ENCODE assay signal across 1 cellular context in the genomic region with DNA sequence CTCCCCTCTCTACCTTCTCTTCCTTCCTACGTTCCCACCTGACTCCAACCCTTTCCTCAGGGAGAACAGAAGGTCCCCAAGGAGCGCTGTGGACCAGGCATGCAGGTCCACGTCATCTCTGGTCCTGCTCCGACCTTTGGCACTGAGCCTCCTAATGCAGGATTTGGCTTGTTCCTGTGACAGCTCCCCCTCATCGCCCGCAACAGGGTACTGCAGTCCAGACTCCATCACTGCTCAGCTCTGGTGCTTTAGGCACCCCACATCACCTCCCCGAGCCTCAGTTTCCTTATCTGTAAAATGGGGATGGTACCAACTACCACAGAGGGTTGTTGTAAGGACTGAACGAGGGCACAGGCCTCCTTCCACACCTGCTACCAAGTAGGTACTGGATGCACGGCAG.
TF ChIP-seq lines count a peak whose summit lies in the region.

No MANE protein-coding gene starts in this region.

TF ChIP-seq in GM23338, 12 proteins besides CTCF, POLR2A, EP300 and RAD21:
- no peak for TF ChIP-seq STAT1 (IDR thresholded peaks at IDR 0.05; ENCODE audit: unreplicated experiment)
- TF ChIP-seq, protein P1, sequence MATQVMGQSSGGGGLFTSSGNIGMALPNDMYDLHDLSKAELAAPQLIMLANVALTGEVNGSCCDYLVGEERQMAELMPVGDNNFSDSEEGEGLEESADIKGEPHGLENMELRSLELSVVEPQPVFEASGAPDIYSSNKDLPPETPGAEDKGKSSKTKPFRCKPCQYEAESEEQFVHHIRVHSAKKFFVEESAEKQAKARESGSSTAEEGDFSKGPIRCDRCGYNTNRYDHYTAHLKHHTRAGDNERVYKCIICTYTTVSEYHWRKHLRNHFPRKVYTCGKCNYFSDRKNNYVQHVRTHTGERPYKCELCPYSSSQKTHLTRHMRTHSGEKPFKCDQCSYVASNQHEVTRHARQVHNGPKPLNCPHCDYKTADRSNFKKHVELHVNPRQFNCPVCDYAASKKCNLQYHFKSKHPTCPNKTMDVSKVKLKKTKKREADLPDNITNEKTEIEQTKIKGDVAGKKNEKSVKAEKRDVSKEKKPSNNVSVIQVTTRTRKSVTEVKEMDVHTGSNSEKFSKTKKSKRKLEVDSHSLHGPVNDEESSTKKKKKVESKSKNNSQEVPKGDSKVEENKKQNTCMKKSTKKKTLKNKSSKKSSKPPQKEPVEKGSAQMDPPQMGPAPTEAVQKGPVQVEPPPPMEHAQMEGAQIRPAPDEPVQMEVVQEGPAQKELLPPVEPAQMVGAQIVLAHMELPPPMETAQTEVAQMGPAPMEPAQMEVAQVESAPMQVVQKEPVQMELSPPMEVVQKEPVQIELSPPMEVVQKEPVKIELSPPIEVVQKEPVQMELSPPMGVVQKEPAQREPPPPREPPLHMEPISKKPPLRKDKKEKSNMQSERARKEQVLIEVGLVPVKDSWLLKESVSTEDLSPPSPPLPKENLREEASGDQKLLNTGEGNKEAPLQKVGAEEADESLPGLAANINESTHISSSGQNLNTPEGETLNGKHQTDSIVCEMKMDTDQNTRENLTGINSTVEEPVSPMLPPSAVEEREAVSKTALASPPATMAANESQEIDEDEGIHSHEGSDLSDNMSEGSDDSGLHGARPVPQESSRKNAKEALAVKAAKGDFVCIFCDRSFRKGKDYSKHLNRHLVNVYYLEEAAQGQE (IDR thresholded peaks at IDR 0.05; ENCODE audit: unreplicated experiment), result no peak
- no peak for TF ChIP-seq CREB1 (CRISPR knock-in tag; IDR thresholded peaks at IDR 0.05; ENCODE audit: low read depth)
- no peak for TF ChIP-seq POLR2AphosphoS5 (IDR thresholded peaks at IDR 0.05; ENCODE audit: low read depth)
- TF ChIP-seq JUNB (IDR thresholded peaks at IDR 0.05; ENCODE audit: unreplicated experiment), result no peak
- no peak for TF ChIP-seq ZNF114 (CRISPR knock-in tag; IDR thresholded peaks at IDR 0.05)
- TF ChIP-seq, protein P2, sequence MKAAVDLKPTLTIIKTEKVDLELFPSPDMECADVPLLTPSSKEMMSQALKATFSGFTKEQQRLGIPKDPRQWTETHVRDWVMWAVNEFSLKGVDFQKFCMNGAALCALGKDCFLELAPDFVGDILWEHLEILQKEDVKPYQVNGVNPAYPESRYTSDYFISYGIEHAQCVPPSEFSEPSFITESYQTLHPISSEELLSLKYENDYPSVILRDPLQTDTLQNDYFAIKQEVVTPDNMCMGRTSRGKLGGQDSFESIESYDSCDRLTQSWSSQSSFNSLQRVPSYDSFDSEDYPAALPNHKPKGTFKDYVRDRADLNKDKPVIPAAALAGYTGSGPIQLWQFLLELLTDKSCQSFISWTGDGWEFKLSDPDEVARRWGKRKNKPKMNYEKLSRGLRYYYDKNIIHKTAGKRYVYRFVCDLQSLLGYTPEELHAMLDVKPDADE (IDR thresholded peaks at IDR 0.05), result no peak
- TF ChIP-seq EZH2phosphoT487 (IDR thresholded peaks at IDR 0.05; ENCODE audit: unreplicated experiment), result no peak
- no peak for TF ChIP-seq ZNF331 (CRISPR knock-in tag; IDR thresholded peaks at IDR 0.05; ENCODE audit: low read depth)
- no peak for TF ChIP-seq NANOG (IDR thresholded peaks at IDR 0.05; ENCODE audit: borderline replicate concordance)
- no peak for TF ChIP-seq EZH2 (IDR thresholded peaks at IDR 0.05; ENCODE audit: low read depth, unreplicated experiment)
